29 cellular contexts compared by ENCODE assay signal in genomic region chr5:106545325-106545724, GRCh38.
DNase-seq lines count a peak whose midpoint lies in the region; ATAC-seq and TF ChIP-seq lines count a peak whose summit lies in the region.
"Had no signal": no experiment of that assay in that cellular context is flagged by ENCODE, and none has a peak within 500 bp of the region (broad histone marks: within the 10 kb centered on the region; RNA-seq: fewer than 3 reads in every experiment).

No MANE protein-coding gene starts in this region.

- H3K4me3 ChIP-seq in PC-3 (ENCODE audit: low read length) (no peak overlapping the region), brain microvascular endothelial cell (ENCODE audit: low read depth, low read length) (no peak overlapping the region), fibroblast of the aortic adventitia (ENCODE audit: low read depth, low read length) (no peak overlapping the region)
- H3K4me3 ChIP-seq: A549, cardiac muscle cell, hepatocyte, K562, skin epidermis, upper lobe of left lung had no signal

- H3K4me3 Mint-ChIP-seq in HFFc6 = no peak overlapping the region
- H3K4me3 Mint-ChIP-seq: CD8-positive, alpha-beta memory T cell; endodermal cell; naive thymus-derived CD4-positive, alpha-beta T cell; T-helper 2 cell treated with Interferon-gamma antibody and Interleukin-4, amounts not matched to agents 5 μg/mL and 100 μg/mL, for 36 hours; WTC11 had no signal

- peaks cover 70% of the 10 kb centered on the region for H3K9me3 Mint-ChIP-seq in HFFc6

- H3K36me3 Mint-ChIP-seq in HFFc6 (ENCODE audit: low read depth) = peaks cover 5% of the 10 kb centered on the region; the same call in 1 of the 2 replicates
- H3K36me3 Mint-ChIP-seq: CD8-positive, alpha-beta memory T cell; naive thymus-derived CD4-positive, alpha-beta T cell had no signal

- H3K4me1 Mint-ChIP-seq in HFFc6 (ENCODE audit: low read depth) = no peaks in the 10 kb centered on the region
- H3K4me1 Mint-ChIP-seq: CD8-positive, alpha-beta memory T cell; endodermal cell; naive thymus-derived CD4-positive, alpha-beta T cell; WTC11 had no signal

- TF ChIP-seq CTCF in PC-3 (conservative IDR thresholded peaks at IDR 0.05; ENCODE audit: low read depth, low read length) (no peak), brain microvascular endothelial cell (IDR thresholded peaks at IDR 0.05; ENCODE audit: low read depth, low read length, missing control alignments) (no peak), fibroblast of the aortic adventitia (IDR thresholded peaks at IDR 0.05; ENCODE audit: insufficient read depth, low read length) (no peak), HFFc6 (IDR thresholded peaks at IDR 0.05) (no peak)

- intact Hi-C loops in PC-3 (cut with micrococcal nuclease) = no loop called here

- H3K27me3 ChIP-seq in PC-3 (ENCODE audit: low read length) = no peaks in the 10 kb centered on the region
- no peaks in the 10 kb centered on the region for H3K27me3 ChIP-seq in brain microvascular endothelial cell (replicated peaks)
- H3K27me3 ChIP-seq: cardiac muscle cell, hepatocyte, upper lobe of left lung had no signal

- DNase-seq in Daoy (ENCODE audit: low read depth) (peak; percentile 45), PC-3 (peak; percentile 80), brain microvascular endothelial cell (peak; percentile 0), fibroblast of the aortic adventitia (ENCODE audit: low read depth) (peak; percentile 52), NCI-H1417 (lab: John Stamatoyannopoulos, UW) (no peak), HFFc6 (no peak), DMS 273 (lab: John Stamatoyannopoulos, UW; ENCODE audit: unreplicated experiment) (no peak), NCI-H1048 (lab: John Stamatoyannopoulos, UW) (no peak)
- DNase-seq: activated CD8-positive, alpha-beta memory T cell treated with anti-CD3 and anti-CD28 coated beads, Interleukin-2, amount 50 U/mL, for 48 hours; CD8-positive, alpha-beta memory T cell; cortex of kidney; DMS153; endodermal cell; foreskin melanocyte; GF-D8; naive thymus-derived CD4-positive, alpha-beta T cell; NCI-H1694 treated with DMSO at 0.1 percent for 48 hours; NCI-H526 treated with DMSO at 0.1 percent for 48 hours; occipital lobe; upper lobe of left lung had no signal

- H3F3A ChIP-seq in PC-3 (ENCODE audit: low read length, unreplicated experiment) = no peaks in the 10 kb centered on the region

- POLR2A ChIA-PET in PC-3 (lab: Charles Lee; ENCODE audit: unreplicated experiment) = interaction anchor here (0.6 kb wide), 1 partner anchor 26 kb away, joined by 47 read pairs; no protein-coding TSS in a partner anchor

- no peaks in the 10 kb centered on the region for H3K27me3 Mint-ChIP-seq in HFFc6 (ENCODE audit: insufficient read depth)
- H3K27me3 Mint-ChIP-seq: CD8-positive, alpha-beta memory T cell; naive thymus-derived CD4-positive, alpha-beta T cell had no signal

- no peak overlapping the region for H2AFZ ChIP-seq in PC-3 (ENCODE audit: low read length)
- H2AFZ ChIP-seq: hepatocyte had no signal

- H3K9ac ChIP-seq in PC-3 (ENCODE audit: low read length) = peak overlapping the region; percentile 34; the same call in 1 of the 2 replicates

- H3K27ac Mint-ChIP-seq in HFFc6 = no peak overlapping the region
- H3K27ac Mint-ChIP-seq: CD8-positive, alpha-beta memory T cell; endodermal cell; naive thymus-derived CD4-positive, alpha-beta T cell; T-helper 2 cell treated with Interferon-gamma antibody and Interleukin-4, amounts not matched to agents 5 μg/mL and 100 μg/mL, for 36 hours; WTC11 had no signal

- CTCF ChIA-PET in PC-3 (lab: Charles Lee) = no interaction called here

- H4K20me1 ChIP-seq in PC-3 (ENCODE audit: low read length) = no peaks in the 10 kb centered on the region

- H3K79me2 ChIP-seq in PC-3 (ENCODE audit: low read length) = no peaks in the 10 kb centered on the region
- H3K79me2 ChIP-seq: hepatocyte had no signal

- 0 out of 2 replicates have a peak overlapping the region, but pooled peaks have one; percentile 11 for H3K4me2 ChIP-seq in PC-3 (ENCODE audit: low read length)
- H3K4me2 ChIP-seq: A549, hepatocyte had no signal

- H3K9me2 ChIP-seq in PC-3 (replicated peaks; ENCODE audit: low read length) = no peaks in the 10 kb centered on the region

- in situ Hi-C loops in brain microvascular endothelial cell (cut with HindIII; ENCODE audit: low pct_ligation_motif_present, low sequenced_read_pairs) = no loop called here

- ATAC-seq in PC-3 = peak; percentile 97
- ATAC-seq: A549; K562; left lobe of liver; naive thymus-derived CD4-positive, alpha-beta T cell; WTC11 had no signal

- no TSS peak for BruUV-seq in PC-3 (replicated peaks; lab: Mats Ljungman, UMichigan)

- H3K9me3 ChIP-seq in PC-3 (ENCODE audit: low read length) = peaks cover 21% of the 10 kb centered on the region

- H3K27ac ChIP-seq in PC-3 (ENCODE audit: low read length) = peak overlapping the region; percentile 69
- H3K27ac ChIP-seq in brain microvascular endothelial cell = no peak overlapping the region
- H3K27ac ChIP-seq: A549, cardiac muscle cell, hepatocyte, RWPE1, skin epidermis, upper lobe of left lung had no signal

- H3K4me1 ChIP-seq in PC-3 (ENCODE audit: insufficient read depth, low read length) = peaks cover 13% of the 10 kb centered on the region
- H3K4me1 ChIP-seq: A549, upper lobe of left lung had no signal

- H3K36me3 ChIP-seq in PC-3 (ENCODE audit: low read depth, low read length) (peaks cover 8% of the 10 kb centered on the region; the same call in 1 of the 2 replicates), brain microvascular endothelial cell (replicated peaks) (no peaks in the 10 kb centered on the region)
- H3K36me3 ChIP-seq: cardiac muscle cell, upper lobe of left lung had no signal

Comparison
In these comparisons a context has a peak if more than half of its experiments do, and no peak if none do; other contexts are left out.
1. DNase-seq: peak in Daoy (single experiment), PC-3 (single experiment), brain microvascular endothelial cell (single experiment) and fibroblast of the aortic adventitia (single experiment); none in NCI-H1417 (0 of 3), HFFc6 (single experiment), DMS 273 (single experiment) and NCI-H1048 (single experiment).